30 cellular contexts compared by ENCODE assay signal in the genomic region with DNA sequence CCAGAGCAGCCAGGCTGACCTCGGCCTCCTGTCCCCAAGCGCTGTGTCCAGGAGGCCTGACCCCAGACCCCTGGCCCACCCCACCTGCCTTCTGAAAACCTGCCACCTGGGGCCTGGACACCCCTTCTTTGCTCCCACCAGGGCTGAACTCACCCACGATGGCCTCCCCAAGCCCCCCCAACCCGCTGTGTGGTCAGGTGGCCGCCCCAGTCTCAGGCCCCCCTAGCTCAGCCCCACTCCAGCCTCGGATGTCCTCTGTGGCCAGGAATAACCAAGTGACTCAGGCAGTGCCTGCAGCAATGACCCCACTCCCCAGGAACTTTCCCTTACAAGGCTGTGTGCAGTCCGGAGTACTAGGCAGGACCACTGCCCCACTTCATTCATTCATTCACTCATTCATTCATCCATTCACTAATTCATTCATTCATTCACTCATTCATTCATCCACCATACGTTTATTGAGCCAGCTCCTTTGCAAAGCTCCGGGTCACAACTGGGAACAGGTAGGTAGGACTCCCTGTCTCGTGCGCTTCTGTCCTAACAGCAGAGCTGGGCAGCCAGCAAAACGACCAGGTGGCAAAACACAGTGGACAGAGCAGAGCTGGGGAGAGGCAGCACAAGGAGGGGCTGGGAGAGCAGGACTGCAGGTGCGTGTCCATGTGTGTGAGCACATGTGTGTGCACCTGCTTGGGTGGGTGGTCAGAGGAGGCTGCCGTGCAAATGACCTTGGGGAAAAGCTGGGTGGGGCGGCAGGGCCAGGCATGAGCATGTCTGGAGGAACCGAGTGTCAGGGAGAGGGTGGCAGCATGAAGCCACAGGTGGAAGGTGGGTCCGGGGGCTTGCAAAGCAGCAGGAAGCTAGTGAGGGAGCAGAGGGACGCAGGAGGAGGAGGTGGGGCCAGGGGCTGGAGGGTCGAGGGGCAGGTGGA.
A peak's percentile ranks its signal among the peaks of the same experiment; 100 is the strongest.
DNase-seq lines count a peak whose midpoint lies in the region; ATAC-seq, FAIRE-seq and TF ChIP-seq lines count a peak whose summit lies in the region.
"Had no signal": no experiment of that assay in that cellular context is flagged by ENCODE, and none has a peak within 500 bp of the region (broad histone marks: within the 10 kb centered on the region; RNA-seq: fewer than 3 reads in every experiment).

No MANE protein-coding gene starts in this region.

- no peak for FAIRE-seq in HepG2 (lab: Jason Lieb, UNC)
- FAIRE-seq: A204.1, endometrium, frontal cortex, small intestine had no signal

- no peak overlapping the region for H3K9ac ChIP-seq in HepG2 (ENCODE audit: insufficient read depth, low read depth, low read length)

- H3K36me3 Mint-ChIP-seq in activated naive CD8-positive, alpha-beta T cell treated with anti-CD3 and anti-CD28 coated beads, Interleukin-2, amount 10 ng/mL, durations not matched to agents 7 days and 5 days, result no peaks in the 10 kb centered on the region
- H3K36me3 Mint-ChIP-seq in activated naive CD8-positive, alpha-beta T cell treated with anti-CD3 and anti-CD28 coated beads for 36 hours, result no peaks in the 10 kb centered on the region
- no peaks in the 10 kb centered on the region for H3K36me3 Mint-ChIP-seq in activated T-helper 1 cell treated with anti-CD3 and anti-CD28 coated beads, Interleukin-12 subunit alpha, Interleukin-12 subunit beta, Interleukin-2, Interleukin-4 antibody, amounts not matched to agents 30 ng/mL and 10 ng/mL and 1 ng/mL, durations not matched to agents 14 hours and 24 hours and 36 hours (ENCODE audit: low read depth)
- H3K36me3 Mint-ChIP-seq: naive B cell had no signal

- no TSS peak for BruUV-seq in HepG2 (replicated peaks; lab: Mats Ljungman, UMichigan)

- TF ChIP-seq EP300 in HepG2 (IDR thresholded peaks at IDR 0.05; ENCODE audit: low read depth in 2 of 2, low read length in 2 of 2), result no peak
- TF ChIP-seq EP300 in HepG2 (CRISPR knock-in tag; IDR thresholded peaks at IDR 0.05; ENCODE audit: borderline replicate concordance), result no peak

- H3K4me2 ChIP-seq in HepG2 (ENCODE audit: low read depth, low read length), result 0 out of 2 replicates have a peak overlapping the region, but pooled peaks have one; percentile 37

- TF ChIP-seq CTCF in HepG2 (CRISPR knock-in tag; IDR thresholded peaks at IDR 0.05) (no peak), spleen (IDR thresholded peaks at IDR 0.05 in 8 of 11, conservative IDR thresholded peaks at IDR 0.05 in 3 of 11) (no peak)

- intact Hi-C loops in HepG2 (cut with micrococcal nuclease; ENCODE audit: unreplicated experiment) (loop anchor here (5.0 to 10.0 kb wide), 2 partner anchors 80 to 173 kb away; partner anchors contain the start of gene CBX4), spleen (cut with DNase I; ENCODE audit: low total_unique reads) (no loop called here)
- intact Hi-C loops in activated T-helper 1 cell treated with anti-CD3 and anti-CD28 coated beads, Interleukin-12 subunit alpha, Interleukin-12 subunit beta, Interleukin-2, Interleukin-4 antibody, amounts not matched to agents 30 ng/mL and 10 ng/mL and 1 ng/mL, durations not matched to agents 14 hours and 24 hours and 36 hours (cut with micrococcal nuclease), result no loop called here

- H3K9me3 ChIP-seq in HepG2 (ENCODE audit: low read length) (no peaks in the 10 kb centered on the region), spleen (no peaks in the 10 kb centered on the region)
- H3K9me3 ChIP-seq: esophagus squamous epithelium, tibial artery had no signal

- no peaks in the 10 kb centered on the region for H3K27me3 Mint-ChIP-seq in activated naive CD8-positive, alpha-beta T cell treated with anti-CD3 and anti-CD28 coated beads, Interleukin-2, amount 10 ng/mL, durations not matched to agents 7 days and 5 days
- H3K27me3 Mint-ChIP-seq in activated naive CD8-positive, alpha-beta T cell treated with anti-CD3 and anti-CD28 coated beads for 36 hours, result peaks cover 3% of the 10 kb centered on the region
- peaks cover 7% of the 10 kb centered on the region for H3K27me3 Mint-ChIP-seq in activated T-helper 1 cell treated with anti-CD3 and anti-CD28 coated beads, Interleukin-12 subunit alpha, Interleukin-12 subunit beta, Interleukin-2, Interleukin-4 antibody, amounts not matched to agents 30 ng/mL and 10 ng/mL and 1 ng/mL, durations not matched to agents 14 hours and 24 hours and 36 hours (ENCODE audit: insufficient read depth)

- no peaks in the 10 kb centered on the region for H3K4me1 Mint-ChIP-seq in activated naive CD8-positive, alpha-beta T cell treated with anti-CD3 and anti-CD28 coated beads, Interleukin-2, amount 10 ng/mL, durations not matched to agents 7 days and 5 days
- no peaks in the 10 kb centered on the region for H3K4me1 Mint-ChIP-seq in activated naive CD8-positive, alpha-beta T cell treated with anti-CD3 and anti-CD28 coated beads for 36 hours
- H3K4me1 Mint-ChIP-seq in activated T-helper 1 cell treated with anti-CD3 and anti-CD28 coated beads, Interleukin-12 subunit alpha, Interleukin-12 subunit beta, Interleukin-2, Interleukin-4 antibody, amounts not matched to agents 30 ng/mL and 10 ng/mL and 1 ng/mL, durations not matched to agents 14 hours and 24 hours and 36 hours (ENCODE audit: low read depth), result no peaks in the 10 kb centered on the region
- H3K4me1 Mint-ChIP-seq: stimulated activated naive CD8-positive, alpha-beta T cell treated with anti-CD3 and anti-CD28 coated beads, Interleukin-15, amount 100 ng/mL, for 72 hours had no signal

- peaks cover 82% of the 10 kb centered on the region for H3K4me1 ChIP-seq in HepG2 (ENCODE audit: insufficient read depth, low read length)
- H3K4me1 ChIP-seq in spleen, result peaks cover 0 to 29% (median 12%) of the 10 kb centered on the region in 6 donors

- in situ Hi-C loops in HepG2 (cut with HindIII; ENCODE audit: extremely low pct_ligation_motif_present, low pct_unique_long_range_greater_than_20kb), result loop anchor here (5.0 kb wide), 1 partner anchor 108 kb away; no protein-coding TSS in a partner anchor

- peak overlapping the region; percentile 38 for H3K27ac Mint-ChIP-seq in activated naive CD8-positive, alpha-beta T cell treated with anti-CD3 and anti-CD28 coated beads, Interleukin-2, amount 10 ng/mL, durations not matched to agents 7 days and 5 days
- H3K27ac Mint-ChIP-seq in activated naive CD8-positive, alpha-beta T cell treated with anti-CD3 and anti-CD28 coated beads for 36 hours, result no peak overlapping the region
- no peak overlapping the region for H3K27ac Mint-ChIP-seq in activated T-helper 1 cell treated with anti-CD3 and anti-CD28 coated beads, Interleukin-12 subunit alpha, Interleukin-12 subunit beta, Interleukin-2, Interleukin-4 antibody, amounts not matched to agents 30 ng/mL and 10 ng/mL and 1 ng/mL, durations not matched to agents 14 hours and 24 hours and 36 hours
- H3K27ac Mint-ChIP-seq: activated T-helper 2 cell treated with anti-CD3 and anti-CD28 coated beads, Interferon-gamma antibody, Interleukin-2, Interleukin-4, amounts not matched to agents 10 μg/mL and 5 μg/mL and 100 μg/mL, durations not matched to agents 14 hours and 24 hours and 36 hours; dendritic cell treated with granulocyte-macrophage colony-stimulating factor and Interleukin-4, amounts not matched to agents 40 ng/mL and 50 ng/mL, for 4 days; naive B cell; stimulated activated naive CD8-positive, alpha-beta T cell treated with anti-CD3 and anti-CD28 coated beads, Interleukin-15, amount 100 ng/mL, for 72 hours had no signal

- H3K27ac ChIP-seq in HepG2 (ENCODE audit: extremely low read length, insufficient read depth, low read length) (no peak overlapping the region), spleen (no peak overlapping the region)
- H3K27ac ChIP-seq: esophagus squamous epithelium, tibial artery had no signal

- no peaks in the 10 kb centered on the region for H3K36me3 ChIP-seq in HepG2 (replicated peaks in 1 of 2; ENCODE audit: control insufficient read depth in 1 of 2, insufficient read depth in 2 of 2, low read length in 2 of 2)
- no peaks in the 10 kb centered on the region for H3K36me3 ChIP-seq in spleen
- H3K36me3 ChIP-seq: esophagus squamous epithelium, tibial artery had no signal

- H3K27me3 ChIP-seq in HepG2 (ENCODE audit: control insufficient read depth in 1 of 2, insufficient read depth in 2 of 2, low read length in 2 of 2), result peaks cover 5 to 85% of the 10 kb centered on the region in 2 experiments; a peak in 4 of 5 replicates
- peaks cover 0 to 60% (median 0%) of the 10 kb centered on the region in 7 donors for H3K27me3 ChIP-seq in spleen (replicated peaks in 1 of 7)

- CTCF ChIA-PET in HepG2 (lab: Yijun Ruan, JAX; ENCODE audit: low intra/inter-chr PET ratio, low total read pairs), result interaction anchor here (1.2 kb wide), 1 partner anchor 106 kb away, joined by 3 read pairs; no protein-coding TSS in a partner anchor

- no peak for ATAC-seq in activated naive CD8-positive, alpha-beta T cell treated with anti-CD3 and anti-CD28 coated beads, Interleukin-2, amount 10 ng/mL, durations not matched to agents 7 days and 5 days (ENCODE audit: low read depth)
- ATAC-seq in HepG2, result no peak
- ATAC-seq: left lobe of liver, Panc1 had no signal

- no peak overlapping the region for H3K4me3 ChIP-seq in HepG2 (replicated peaks in 1 of 3; ENCODE audit: insufficient read depth in 1 of 3, low read depth in 2 of 3, low read length in 3 of 3)
- no peak overlapping the region for H3K4me3 ChIP-seq in spleen
- H3K4me3 ChIP-seq: esophagus squamous epithelium, tibial artery had no signal

- DNase-seq in activated naive CD8-positive, alpha-beta T cell treated with anti-CD3 and anti-CD28 coated beads, Interleukin-2, amount 10 ng/mL, durations not matched to agents 7 days and 5 days, result no peak
- DNase-seq in activated naive CD8-positive, alpha-beta T cell treated with anti-CD3 and anti-CD28 coated beads for 36 hours, result no peak
- DNase-seq in SW480 (ENCODE audit: low spot score) (peak; percentile 76), HepG2 (ENCODE audit: low spot score) (no peak), spleen (peak; percentile 59), NCI-H748 treated with DMSO at 0.1 percent for 48 hours (lab: John Stamatoyannopoulos, UW) (no peak), NAMALWA (ENCODE audit: low spot score) (no peak)
- DNase-seq in activated T-helper 1 cell treated with anti-CD3 and anti-CD28 coated beads, Interleukin-12 subunit alpha, Interleukin-12 subunit beta, Interleukin-2, Interleukin-4 antibody, amounts not matched to agents 30 ng/mL and 10 ng/mL and 1 ng/mL, durations not matched to agents 14 hours and 24 hours and 36 hours (ENCODE audit: low spot score), result no peak
- DNase-seq: activated CD4-positive, alpha-beta T cell treated with anti-CD3 and anti-CD28 coated beads, Interleukin-2, amount 50 U/mL, for 4 hours; activated CD4-positive, CD25-positive, alpha-beta regulatory T cell; activated CD8-positive, alpha-beta memory T cell treated with anti-CD3 and anti-CD28 coated beads, Interleukin-2, amount 50 U/mL, for 48 hours; central memory CD4-positive, alpha-beta T cell; esophagus squamous epithelium; Kasumi-1; naive B cell; NCI-H1436 treated with DMSO at 0.1 percent for 48 hours; NCI-H510A treated with DMSO at 0.1 percent for 48 hours; NK-92 treated with Interleukin-12 subunit alpha and Interleukin-12 subunit beta, amount 100 ng/mL, for 24 hours; stimulated activated CD4-positive, alpha-beta T cell treated with anti-CD3 and anti-CD28 coated beads, Interleukin-1b, Interleukin-23, amount 100 ng/mL, for 48 hours; stimulated activated CD8-positive, alpha-beta memory T cell treated with anti-CD3 and anti-CD28 coated beads, Interleukin-4, amount 100 ng/mL, for 48 hours; stimulated activated naive CD8-positive, alpha-beta T cell treated with anti-CD3 and anti-CD28 coated beads, Interleukin-15, amount 100 ng/mL, for 72 hours; tibial artery had no signal

- H3K79me2 ChIP-seq in HepG2 (ENCODE audit: insufficient read depth, low read length), result no peaks in the 10 kb centered on the region

- no peak overlapping the region for H3K4me3 Mint-ChIP-seq in activated naive CD8-positive, alpha-beta T cell treated with anti-CD3 and anti-CD28 coated beads, Interleukin-2, amount 10 ng/mL, durations not matched to agents 7 days and 5 days
- no peak overlapping the region for H3K4me3 Mint-ChIP-seq in activated naive CD8-positive, alpha-beta T cell treated with anti-CD3 and anti-CD28 coated beads for 36 hours
- H3K4me3 Mint-ChIP-seq in activated T-helper 1 cell treated with anti-CD3 and anti-CD28 coated beads, Interleukin-12 subunit alpha, Interleukin-12 subunit beta, Interleukin-2, Interleukin-4 antibody, amounts not matched to agents 30 ng/mL and 10 ng/mL and 1 ng/mL, durations not matched to agents 14 hours and 24 hours and 36 hours, result no peak overlapping the region
- H3K4me3 Mint-ChIP-seq: dendritic cell treated with granulocyte-macrophage colony-stimulating factor and Interleukin-4, amounts not matched to agents 40 ng/mL and 50 ng/mL, for 4 days; naive B cell; stimulated activated naive CD8-positive, alpha-beta T cell treated with anti-CD3 and anti-CD28 coated beads, Interleukin-15, amount 100 ng/mL, for 72 hours had no signal

- 25% methylated on average over 19 of the region's 19 CpGs for WGBS in HepG2 (ENCODE audit: low lambda C conversion rate)
- 58 to 76% (median 65%) methylated on average over 18 to 19 of the region's 19 CpGs for WGBS in spleen, 5 donors

- no peak overlapping the region for H2AFZ ChIP-seq in HepG2 (ENCODE audit: low read length)

- TF ChIP-seq RAD21 in HepG2 (CRISPR knock-in tag; IDR thresholded peaks at IDR 0.05), result no peak

- H4K20me1 ChIP-seq in HepG2 (ENCODE audit: insufficient read depth, low read length), result no peaks in the 10 kb centered on the region

- no peak for TF ChIP-seq POLR2A in HepG2 (IDR thresholded peaks at IDR 0.05; ENCODE audit: insufficient read depth in 1 of 2, low read depth in 2 of 2, low read length in 2 of 2)
- no peak for TF ChIP-seq POLR2A in spleen (IDR thresholded peaks at IDR 0.05)

- H3K9me3 Mint-ChIP-seq in activated naive CD8-positive, alpha-beta T cell treated with anti-CD3 and anti-CD28 coated beads, Interleukin-2, amount 10 ng/mL, durations not matched to agents 7 days and 5 days, result no peaks in the 10 kb centered on the region
- H3K9me3 Mint-ChIP-seq in activated naive CD8-positive, alpha-beta T cell treated with anti-CD3 and anti-CD28 coated beads for 36 hours, result no peaks in the 10 kb centered on the region
- H3K9me3 Mint-ChIP-seq in activated T-helper 1 cell treated with anti-CD3 and anti-CD28 coated beads, Interleukin-12 subunit alpha, Interleukin-12 subunit beta, Interleukin-2, Interleukin-4 antibody, amounts not matched to agents 30 ng/mL and 10 ng/mL and 1 ng/mL, durations not matched to agents 14 hours and 24 hours and 36 hours, result no peaks in the 10 kb centered on the region
- H3K9me3 Mint-ChIP-seq: activated T-helper 2 cell treated with anti-CD3 and anti-CD28 coated beads, Interferon-gamma antibody, Interleukin-2, Interleukin-4, amounts not matched to agents 10 μg/mL and 5 μg/mL and 100 μg/mL, durations not matched to agents 14 hours and 24 hours and 36 hours; dendritic cell treated with granulocyte-macrophage colony-stimulating factor and Interleukin-4, amounts not matched to agents 40 ng/mL and 50 ng/mL, for 4 days; naive B cell; stimulated activated naive CD8-positive, alpha-beta T cell treated with anti-CD3 and anti-CD28 coated beads, Interleukin-15, amount 100 ng/mL, for 72 hours had no signal

- POLR2A ChIA-PET in activated naive CD8-positive, alpha-beta T cell treated with anti-CD3 and anti-CD28 coated beads, Interleukin-2, amount 10 ng/mL, durations not matched to agents 7 days and 5 days (lab: Charles Lee), result no interaction called here
- POLR2A ChIA-PET in HepG2 (lab: Yijun Ruan, JAX), result interaction anchor here (0.6 to 2.1 kb wide), 6 partner anchors 11 to 118 kb away, joined by 3 to 16 read pairs (median 6); partner anchors contain the start of gene CBX8

Comparison
In these comparisons a context has a peak if more than half of its experiments do, and no peak if none do; other contexts are left out.
1. DNase-seq: peak in SW480 (single experiment) and spleen (single experiment); none in activated naive CD8-positive, alpha-beta T cell treated with anti-CD3 and anti-CD28 coated beads, Interleukin-2, amount 10 ng/mL, durations not matched to agents 7 days and 5 days (single experiment), activated naive CD8-positive, alpha-beta T cell treated with anti-CD3 and anti-CD28 coated beads for 36 hours (single experiment), HepG2 (single experiment), NCI-H748 treated with DMSO at 0.1 percent for 48 hours (single experiment), NAMALWA (single experiment) and activated T-helper 1 cell treated with anti-CD3 and anti-CD28 coated beads, Interleukin-12 subunit alpha, Interleukin-12 subunit beta, Interleukin-2, Interleukin-4 antibody, amounts not matched to agents 30 ng/mL and 10 ng/mL and 1 ng/mL, durations not matched to agents 14 hours and 24 hours and 36 hours (single experiment).